ENCODE assay signal across 9 cellular contexts in the genomic region with DNA sequence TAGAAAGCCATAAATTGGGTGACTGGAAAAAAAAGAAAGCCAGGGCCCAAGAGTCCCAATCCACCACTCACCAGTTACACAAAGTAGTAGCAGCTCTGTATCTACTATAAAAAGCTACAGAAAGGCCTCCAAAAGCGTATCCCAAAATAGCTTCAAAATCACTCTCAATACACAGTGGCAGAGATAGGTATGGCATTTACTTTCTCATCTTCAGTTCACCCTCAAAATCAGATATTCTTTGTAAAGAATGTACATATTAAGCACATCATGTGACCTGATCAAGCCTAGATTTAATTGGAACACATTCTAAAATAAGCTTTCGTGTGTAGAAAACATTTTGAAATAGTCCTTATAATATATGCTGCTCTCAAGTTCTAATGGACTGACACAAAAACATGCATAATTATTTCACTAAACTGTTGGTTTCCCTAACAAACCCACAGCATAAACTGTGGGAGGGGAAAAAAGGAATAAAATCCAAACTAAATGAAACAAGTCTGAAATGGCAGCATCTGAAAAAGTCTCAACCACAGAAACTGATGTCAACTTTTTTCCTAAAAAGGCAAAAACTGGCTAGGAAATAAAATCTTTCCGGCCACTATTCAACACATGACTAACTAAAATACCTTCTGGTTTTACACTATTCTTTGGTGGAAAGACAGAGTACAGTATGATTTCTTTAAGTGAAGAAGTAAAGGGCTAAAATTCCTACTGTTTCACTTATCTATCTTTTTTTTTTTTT. TPM values are rescaled to one million over a fixed set of nuclear protein-coding genes. Genes with fewer than 3 reads are reported as not detected.
DNase-seq lines count a peak whose midpoint lies in the region; ATAC-seq, FAIRE-seq and TF ChIP-seq lines count a peak whose summit lies in the region.
"Had no signal": no experiment of that assay in that cellular context is flagged by ENCODE, and none has a peak within 500 bp of the region (broad histone marks: within the 10 kb centered on the region; RNA-seq: fewer than 3 reads in every experiment).

No MANE protein-coding gene starts in this region.

- no peaks in the 10 kb centered on the region for H3K9me3 Mint-ChIP-seq in activated T-cell treated with anti-CD3 and anti-CD28 coated beads, Interleukin-2, amount 50 U/mL, for 4 hours

- H3K9me3 ChIP-seq in thoracic aorta (no peaks in the 10 kb centered on the region), small intestine (ENCODE audit: control insufficient read depth, low read depth) (no peaks in the 10 kb centered on the region)

- H3K27me3 ChIP-seq in thoracic aorta (replicated peaks; ENCODE audit: insufficient read depth) = no peaks in the 10 kb centered on the region
- H3K27me3 ChIP-seq in small intestine (ENCODE audit: control insufficient read depth in 2 of 2, insufficient read depth in 2 of 2, low read length in 2 of 2) = no peaks in the 10 kb centered on the region

- H3K4me1 ChIP-seq in thoracic aorta (ENCODE audit: control insufficient read depth in 1 of 2, low read depth in 2 of 2) = peaks cover 35 to 52% of the 10 kb centered on the region in 2 donors
- peaks cover 0 to 7% of the 10 kb centered on the region in 2 donors for H3K4me1 ChIP-seq in small intestine (ENCODE audit: control insufficient read depth in 2 of 2, insufficient read depth in 1 of 2, low read depth in 1 of 2, low read length in 1 of 2)

- 57 to 83% (median 73%) methylated on average over 3 of the region's 3 CpGs for WGBS in small intestine, 3 donors

- H3K27me3 Mint-ChIP-seq in activated T-cell treated with anti-CD3 and anti-CD28 coated beads, Interleukin-2, amount 50 U/mL, for 4 hours (ENCODE audit: low read depth) = no peaks in the 10 kb centered on the region

- H3K27ac ChIP-seq in thoracic aorta (peak overlapping the region; percentile 60 to 76), small intestine (ENCODE audit: low read depth in 1 of 2, low read length in 1 of 2) (peak overlapping the region in 1 of 2 donors; percentile 24)
- H3K27ac ChIP-seq: RWPE1 had no signal

- no peak for DNase-seq in activated T-cell treated with anti-CD3 and anti-CD28 coated beads, Interleukin-2, amount 50 U/mL, for 4 hours
- DNase-seq in activated T-cell treated with anti-CD3 and anti-CD28 coated beads for 4 hours (no peak), fibroblast of villous mesenchyme (ENCODE audit: low read depth) (peak; percentile 50), thoracic aorta (ENCODE audit: low spot score) (no peak), kidney glomerular epithelial cell (lab: John Stamatoyannopoulos, UW) (no peak), NCI-H128 (lab: John Stamatoyannopoulos, UW; ENCODE audit: unreplicated experiment) (no peak), small intestine (no peak)

- H3K36me3 Mint-ChIP-seq in activated T-cell treated with anti-CD3 and anti-CD28 coated beads, Interleukin-2, amount 50 U/mL, for 4 hours (ENCODE audit: insufficient read depth) = peaks cover 10% of the 10 kb centered on the region

- ATAC-seq in activated T-cell treated with anti-CD3 and anti-CD28 coated beads, Interleukin-2, amount 50 U/mL, for 4 hours = peak; percentile 24 to 49
- ATAC-seq in SK-N-SH treated with all-trans-retinoic acid at 6 μM for 48 hours (peak; percentile 17), thoracic aorta (ENCODE audit: insufficient number of reproducible peaks, low FRiP score, low read depth) (peak; percentile 44)

- H3K4me1 Mint-ChIP-seq in activated T-cell treated with anti-CD3 and anti-CD28 coated beads, Interleukin-2, amount 50 U/mL, for 4 hours (ENCODE audit: low read depth) = peaks cover 88% of the 10 kb centered on the region

- FAIRE-seq in small intestine (lab: Jason Lieb, UNC) = no peak

- H3K4me3 ChIP-seq in fibroblast of villous mesenchyme (ENCODE audit: low read depth, low read length) (no peak overlapping the region), thoracic aorta (peak overlapping the region; percentile 13), small intestine (ENCODE audit: low read depth in 1 of 2, low read length in 2 of 2) (no peak overlapping the region)

- peak; percentile 2 for TF ChIP-seq CTCF in fibroblast of villous mesenchyme (IDR thresholded peaks at IDR 0.05; ENCODE audit: insufficient read depth, low read depth, low read length)
- TF ChIP-seq CTCF in thoracic aorta (IDR thresholded peaks at IDR 0.05) = peak; percentile 10

- H3K36me3 ChIP-seq in thoracic aorta = no peaks in the 10 kb centered on the region
- no peaks in the 10 kb centered on the region for H3K36me3 ChIP-seq in small intestine (ENCODE audit: control insufficient read depth in 2 of 2, insufficient read depth in 2 of 2, low read length in 2 of 2)

- peak overlapping the region; percentile 35 for H3K4me3 Mint-ChIP-seq in activated T-cell treated with anti-CD3 and anti-CD28 coated beads, Interleukin-2, amount 50 U/mL, for 4 hours

TF ChIP-seq in SK-N-SH treated with all-trans-retinoic acid at 6 μM for 48 hours, 23 proteins besides CTCF, POLR2A, EP300 and RAD21:
- no peak for TF ChIP-seq OSR1 (CRISPR knock-in tag; IDR thresholded peaks at IDR 0.05)
- TF ChIP-seq SNAI2 (CRISPR knock-in tag; IDR thresholded peaks at IDR 0.05) = no peak
- no peak for TF ChIP-seq ESRRG (CRISPR knock-in tag; IDR thresholded peaks at IDR 0.05)
- no peak for TF ChIP-seq TCF4 (CRISPR knock-in tag; IDR thresholded peaks at IDR 0.05; ENCODE audit: borderline replicate concordance)
- no peak for TF ChIP-seq POU6F1 (CRISPR knock-in tag; IDR thresholded peaks at IDR 0.05; ENCODE audit: borderline replicate concordance, low read depth)
- TF ChIP-seq GLIS3 (CRISPR knock-in tag; IDR thresholded peaks at IDR 0.05) = no peak
- no peak for TF ChIP-seq BACH2 (CRISPR knock-in tag; IDR thresholded peaks at IDR 0.05; ENCODE audit: borderline replicate concordance)

RNA-seq across cellular contexts. Expression of gene UBE2N, which starts 25.9 kb away (rescaled TPM):
- total RNA-seq in activated T-cell treated with anti-CD3 and anti-CD28 coated beads, Interleukin-2, amount 50 U/mL, for 4 hours = 100 to 1,000 TPM; 237 to 241 (median 237) TPM
- total RNA-seq in fibroblast of villous mesenchyme (91.8 and 104 TPM in 2 replicates), thoracic aorta (10 to 100 TPM; 32.9 to 37.2 TPM)
- 10 to 100 TPM; 47.0 to 70.4 (median 49.4) TPM for polyA plus RNA-seq in small intestine

RNA-seq across cellular contexts. Expression of gene NUDT4, which starts 38.2 kb away (rescaled TPM):
- 100 to 1,000 TPM in 1 of 3 donors, 10 to 100 TPM in 2; 89.7 to 108 (median 93.1) TPM for total RNA-seq in activated T-cell treated with anti-CD3 and anti-CD28 coated beads, Interleukin-2, amount 50 U/mL, for 4 hours
- total RNA-seq in fibroblast of villous mesenchyme = 61.3 and 80.2 TPM in 2 replicates
- 100 to 1,000 TPM in 1 of 2 donors, 10 to 100 TPM in 1; 91.1 to 178 TPM for total RNA-seq in thoracic aorta
- 10 to 100 TPM; 15.9 to 26.0 (median 18.9) TPM for polyA plus RNA-seq in small intestine

RNA-seq across cellular contexts. Expression of gene MRPL42, which starts 51.4 kb away (rescaled TPM):
- total RNA-seq in activated T-cell treated with anti-CD3 and anti-CD28 coated beads, Interleukin-2, amount 50 U/mL, for 4 hours = 10 to 100 TPM; 62.9 to 98.8 (median 89.2) TPM
- total RNA-seq in fibroblast of villous mesenchyme = 29.3 and 57.0 TPM in 2 replicates
- total RNA-seq in thoracic aorta = 10 to 100 TPM; 25.0 to 71.2 TPM
- 10 to 100 TPM; 41.3 to 53.4 (median 42.5) TPM for polyA plus RNA-seq in small intestine
